ENCODE assay signal across 12 cellular contexts in the genomic region with DNA sequence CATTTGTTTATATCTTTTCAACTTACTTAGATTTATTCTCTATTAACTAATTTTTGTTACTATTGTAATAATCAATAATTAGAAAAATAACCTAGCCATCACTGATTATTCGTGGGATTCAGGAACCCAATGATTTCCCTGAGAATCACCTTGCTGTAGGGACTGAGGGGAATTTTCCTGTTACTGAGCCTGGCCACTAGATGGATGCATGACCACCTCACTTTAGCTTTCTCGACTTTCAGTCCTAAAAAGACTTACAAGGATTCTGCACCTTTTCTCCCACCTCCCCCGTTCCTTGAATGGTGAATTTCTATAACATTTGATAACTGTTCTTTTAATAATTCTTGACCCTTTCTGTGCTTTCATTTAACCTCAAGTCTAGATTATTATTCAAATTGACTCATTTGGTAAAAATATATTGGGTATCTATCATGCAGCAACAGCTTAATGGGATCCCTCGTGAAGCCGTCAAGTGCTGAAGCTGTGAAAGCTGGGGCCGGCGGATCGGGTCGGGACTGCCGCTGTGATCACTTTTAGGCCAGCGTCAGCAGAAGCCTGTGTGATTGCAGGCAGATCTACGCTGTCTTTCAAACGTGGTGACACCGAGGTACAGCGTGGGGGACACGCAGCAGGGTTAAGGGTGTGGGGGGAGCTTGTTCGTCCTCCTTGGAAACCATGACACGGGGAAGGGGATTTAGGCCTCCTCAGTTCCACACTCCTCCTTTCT. TPM values are rescaled to one million over a fixed set of nuclear protein-coding genes. Genes with fewer than 3 reads are reported as not detected.
DNase-seq lines count a peak whose midpoint lies in the region; ATAC-seq and TF ChIP-seq lines count a peak whose summit lies in the region.
"Had no signal": no experiment of that assay in that cellular context is flagged by ENCODE, and none has a peak within 500 bp of the region (broad histone marks: within the 10 kb centered on the region; RNA-seq: fewer than 3 reads in every experiment).

No MANE protein-coding gene starts in this region.

- H3K27me3 Mint-ChIP-seq in T-cell, result peaks cover 15 to 41% of the 10 kb centered on the region in 2 donors
- H3K27me3 Mint-ChIP-seq in CD8-positive, alpha-beta memory T cell, result peaks cover 11 to 41% of the 10 kb centered on the region in 2 donors

- no peaks in the 10 kb centered on the region for H3K27me3 ChIP-seq in CD8-positive, alpha-beta memory T cell (ENCODE audit: insufficient read depth, low read length, poor library complexity, severe bottlenecking)
- H3K27me3 ChIP-seq: upper lobe of left lung had no signal

- peak; percentile 53 for TF ChIP-seq CTCF in AG04449 (IDR thresholded peaks at IDR 0.05; ENCODE audit: insufficient read depth, low read length, missing control alignments)
- peak; percentile 2; the same call in 1 of the 2 replicates for TF ChIP-seq CTCF in GM12875 (IDR thresholded peaks at IDR 0.05; ENCODE audit: borderline replicate concordance, insufficient read depth, low read depth, low read length)
- TF ChIP-seq CTCF in VCaP (conservative IDR thresholded peaks at IDR 0.05), result peak; percentile 72

- ATAC-seq in T-cell (replicated peaks in 1 of 4) (no peak), HG03135 (IDR thresholded peaks at IDR 0.05; ENCODE audit: unreplicated experiment) (no peak)
- ATAC-seq: left colon had no signal

- POLR2A ChIA-PET in AG04449 (lab: Yijun Ruan, JAX) (interaction anchor here (0.9 kb wide), 1 partner anchor 10 kb away, joined by 3 read pairs; no protein-coding TSS in a partner anchor), T-cell (lab: Charles Lee) (no interaction called here)
- POLR2A ChIA-PET in CD8-positive, alpha-beta memory T cell (lab: Charles Lee), result no interaction called here

- H3K9me3 ChIP-seq in CD8-positive, alpha-beta memory T cell (ENCODE audit: low read length), result no peaks in the 10 kb centered on the region
- H3K9me3 ChIP-seq: upper lobe of left lung had no signal

- no peak overlapping the region for H3K4me3 Mint-ChIP-seq in T-cell
- H3K4me3 Mint-ChIP-seq in CD8-positive, alpha-beta memory T cell, result no peak overlapping the region
- H3K4me3 Mint-ChIP-seq: central memory CD8-positive, alpha-beta T cell had no signal

- no peaks in the 10 kb centered on the region for H3K4me1 ChIP-seq in CD8-positive, alpha-beta memory T cell (ENCODE audit: insufficient read depth, low read length)
- H3K4me1 ChIP-seq: upper lobe of left lung had no signal

- H3K36me3 ChIP-seq in CD8-positive, alpha-beta memory T cell (ENCODE audit: insufficient read depth, low read length), result no peaks in the 10 kb centered on the region
- H3K36me3 ChIP-seq: upper lobe of left lung had no signal

- no peak overlapping the region for H3K4me3 ChIP-seq in AG04449 (ENCODE audit: low read depth, low read length)
- H3K4me3 ChIP-seq in GM12875 (ENCODE audit: low read depth, low read length), result no peak overlapping the region
- H3K4me3 ChIP-seq in CD8-positive, alpha-beta memory T cell (ENCODE audit: low read length), result no peak overlapping the region
- H3K4me3 ChIP-seq: upper lobe of left lung had no signal

- H3K27ac ChIP-seq in VCaP, result no peak overlapping the region
- H3K27ac ChIP-seq in CD8-positive, alpha-beta memory T cell (ENCODE audit: low read depth, low read length), result no peak overlapping the region
- H3K27ac ChIP-seq: upper lobe of left lung had no signal

- CTCF ChIA-PET in AG04449 (lab: Yijun Ruan, JAX) (interaction anchor here (0.7 to 9.8 kb wide), 18 partner anchors 8 to 833 kb away, joined by 3 to 198 read pairs (median 4); no protein-coding TSS in a partner anchor), T-cell (lab: Charles Lee) (no interaction called here)
- CTCF ChIA-PET in CD8-positive, alpha-beta memory T cell (lab: Charles Lee), result interaction anchor here (1.6 kb wide), 1 partner anchor 829 kb away, joined by 4 read pairs; no protein-coding TSS in a partner anchor

- H3K4me1 Mint-ChIP-seq in T-cell, result peaks cover 0 to 3% (median 0%) of the 10 kb centered on the region in 3 donors
- H3K4me1 Mint-ChIP-seq in CD8-positive, alpha-beta memory T cell, result no peaks in the 10 kb centered on the region
- H3K4me1 Mint-ChIP-seq: central memory CD8-positive, alpha-beta T cell had no signal

- no peak overlapping the region for H3K27ac Mint-ChIP-seq in T-cell
- no peak overlapping the region for H3K27ac Mint-ChIP-seq in CD8-positive, alpha-beta memory T cell

- H3K36me3 Mint-ChIP-seq in T-cell, result no peaks in the 10 kb centered on the region
- no peaks in the 10 kb centered on the region for H3K36me3 Mint-ChIP-seq in CD8-positive, alpha-beta memory T cell

- DNase-seq in AG04449 (ENCODE audit: low read depth, low spot score), result no peak
- DNase-seq in iPS-NIHi7 (ENCODE audit: extremely low spot score), result peak; percentile 59
- no peak for DNase-seq in T-cell
- DNase-seq in CD8-positive, alpha-beta memory T cell, result no peak
- DNase-seq in DMS153 (lab: John Stamatoyannopoulos, UW), result no peak
- DNase-seq: activated CD4-positive, alpha-beta T cell treated with anti-CD3 and anti-CD28 coated beads, Interleukin-2, amount 50 U/mL, for 4 hours; left colon had no signal

- H3K9me3 Mint-ChIP-seq in T-cell, result no peaks in the 10 kb centered on the region
- H3K9me3 Mint-ChIP-seq in CD8-positive, alpha-beta memory T cell, result peaks cover 0 to 1% (median 0%) of the 10 kb centered on the region in 5 donors
- H3K9me3 Mint-ChIP-seq: central memory CD8-positive, alpha-beta T cell had no signal

RNA-seq across cellular contexts. Expression of gene TMEM18, which starts 38.8 kb away (rescaled TPM):
- 10 to 100 TPM; 22.8 to 29.8 (median 28.8) TPM for total RNA-seq in T-cell
- 10 to 100 TPM; 20.7 to 23.3 TPM for total RNA-seq in CD8-positive, alpha-beta memory T cell
- polyA plus RNA-seq in CD8-positive, alpha-beta memory T cell, result 22.2 TPM

Comparison
In these comparisons a context has a peak if more than half of its experiments do, and no peak if none do; other contexts are left out.
1. CTCF ChIP-seq: peak in every context shown above with its lines; median percentile 72 in VCaP; 53 in AG04449; 2 in GM12875.
2. CTCF ChIA-PET loops: an anchor here in AG04449 (0.7 to 9.8 kb wide) and CD8-positive, alpha-beta memory T cell (1.6 kb wide); none called in T-cell.